10 cellular contexts compared by ENCODE assay signal in genomic region chr1:24190970-24191570, GRCh38. TPM values are rescaled to one million over a fixed set of nuclear protein-coding genes. Genes with fewer than 3 reads are reported as not detected.
DNase-seq lines count a peak whose midpoint lies in the region; ATAC-seq and TF ChIP-seq lines count a peak whose summit lies in the region.
"Had no signal": no experiment of that assay in that cellular context is flagged by ENCODE, and none has a peak within 500 bp of the region (broad histone marks: within the 10 kb centered on the region; RNA-seq: fewer than 3 reads in every experiment).

No MANE protein-coding gene starts in this region.

- no peak overlapping the region for H3K4me3 ChIP-seq in transverse colon

- WGBS in transverse colon (ENCODE audit: low coverage in 1 of 2), 2 donors, result 80 to 84% methylated on average over 4 of the region's 4 CpGs

- H3K36me3 ChIP-seq in transverse colon, result no peaks in the 10 kb centered on the region

- peaks cover 27% of the 10 kb centered on the region for H3K27me3 ChIP-seq in transverse colon

- TF ChIP-seq POLR2A in transverse colon (IDR thresholded peaks at IDR 0.05), result no peak

- intact Hi-C loops in transverse colon (cut with DNase I; ENCODE audit: low total_unique reads), result no loop called here
- intact Hi-C loops in Right ventricle myocardium superior (cut with DNase I), result loop anchor here (10.0 kb wide), 1 partner anchor 444 kb away; no protein-coding TSS in a partner anchor

- in situ Hi-C loops in transverse colon (cut with MboI; ENCODE audit: low pct_ligation_motif_present in 1 of 4, low pct_unique_long_range_greater_than_20kb in 1 of 4, low sequenced_read_pairs in 3 of 4), result no loop called here

- H3K27me3 Mint-ChIP-seq in activated T-cell treated with anti-CD3 and anti-CD28 coated beads, Interleukin-2, amount 50 U/mL, for 72 hours (ENCODE audit: low read depth), result no peaks in the 10 kb centered on the region

- TF ChIP-seq EP300 in transverse colon (IDR thresholded peaks at IDR 0.05; ENCODE audit: low read depth), result no peak

- peaks cover 8 to 21% (median 17%) of the 10 kb centered on the region in 4 donors for H3K4me1 ChIP-seq in transverse colon

- peaks cover 93% of the 10 kb centered on the region for H3K4me1 Mint-ChIP-seq in activated T-cell treated with anti-CD3 and anti-CD28 coated beads, Interleukin-2, amount 50 U/mL, for 72 hours (ENCODE audit: low read depth)

- peaks cover 2 to 3% of the 10 kb centered on the region in 2 donors for H3K9me3 Mint-ChIP-seq in activated T-cell treated with anti-CD3 and anti-CD28 coated beads, Interleukin-2, amount 50 U/mL, for 72 hours

- peak overlapping the region; percentile 54 for H3K4me3 Mint-ChIP-seq in activated T-cell treated with anti-CD3 and anti-CD28 coated beads, Interleukin-2, amount 50 U/mL, for 72 hours

- DNase-seq in activated T-cell treated with anti-CD3 and anti-CD28 coated beads, Interleukin-2, amount 50 U/mL, for 72 hours, result no peak
- DNase-seq in activated T-cell treated with anti-CD3 and anti-CD28 coated beads for 4 hours (no peak), RPMI7951 (ENCODE audit: low read depth) (peak; percentile 100), transverse colon (no peak), Right ventricle myocardium superior (no peak), hypothalamus (lab: John Stamatoyannopoulos, UW) (no peak)

- TF ChIP-seq CTCF in transverse colon (IDR thresholded peaks at IDR 0.05), result no peak

- peaks cover 3 to 8% of the 10 kb centered on the region in 2 donors for H3K36me3 Mint-ChIP-seq in activated T-cell treated with anti-CD3 and anti-CD28 coated beads, Interleukin-2, amount 50 U/mL, for 72 hours (ENCODE audit: insufficient read depth in 2 of 2)

- peak overlapping the region; percentile 9 for H3K27ac Mint-ChIP-seq in activated T-cell treated with anti-CD3 and anti-CD28 coated beads, Interleukin-2, amount 50 U/mL, for 72 hours

- no peak for ATAC-seq in activated T-cell treated with anti-CD3 and anti-CD28 coated beads, Interleukin-2, amount 50 U/mL, for 72 hours (replicated peaks in 1 of 2)
- ATAC-seq in HG03045 (IDR thresholded peaks at IDR 0.05; ENCODE audit: unreplicated experiment) (peak; percentile 46), Right ventricle myocardium superior (ENCODE audit: poor library complexity) (no peak), HG03025 (IDR thresholded peaks at IDR 0.05; ENCODE audit: low FRiP score, unreplicated experiment) (no peak)

- no peaks in the 10 kb centered on the region for H3K9me3 ChIP-seq in transverse colon

- H3K27ac ChIP-seq in transverse colon, result peak overlapping the region in 3 of 4 donors; percentile 36 to 69 (median 48)

RNA-seq across cellular contexts. Expression of gene IFNLR1, which starts 4.0 kb away (rescaled TPM):
- total RNA-seq in activated T-cell treated with anti-CD3 and anti-CD28 coated beads, Interleukin-2, amount 50 U/mL, for 72 hours, result 10 to 100 TPM; 11.8 to 19.2 TPM
- 11.7 and 12.8 TPM in 2 replicates for total RNA-seq in RPMI7951 (2014; rRNA removed; shearing (Covaris generic))
- 10 to 100 TPM in 3 of 4 donors, 1 to 10 TPM in 1; 2.6 to 37.4 (median 12.7) TPM for total RNA-seq in transverse colon
- total RNA-seq in Right ventricle myocardium superior, result 2.8 TPM
- total RNA-seq: skeletal muscle tissue had no signal

RNA-seq across cellular contexts. Expression of gene IL22RA1, which starts 48.1 kb away (rescaled TPM):
- not detected for total RNA-seq in activated T-cell treated with anti-CD3 and anti-CD28 coated beads, Interleukin-2, amount 50 U/mL, for 72 hours
- total RNA-seq in RPMI7951 (2014; rRNA removed; shearing (Covaris generic)), result 1.6 and 2.3 TPM in 2 replicates
- 10 to 100 TPM in 3 of 4 donors, 1 to 10 TPM in 1; 4.4 to 29.2 (median 27.3) TPM for total RNA-seq in transverse colon
- total RNA-seq in Right ventricle myocardium superior, result 0.16 TPM
- total RNA-seq: activated CD8-positive, alpha-beta memory T cell treated with anti-CD3 and anti-CD28 coated beads for 36 hours; skeletal muscle tissue had no signal
